8 cellular contexts compared by ENCODE assay signal in genomic region chr10:100872034-100872791, GRCh38. TPM values are rescaled to one million over a fixed set of nuclear protein-coding genes. Genes with fewer than 3 reads are reported as not detected.
DNase-seq lines count a peak whose midpoint lies in the region; ATAC-seq lines count a peak whose summit lies in the region.

No MANE protein-coding gene starts in this region.

- H2AFZ ChIP-seq in neuronal stem cell (ENCODE audit: low read length) = no peak overlapping the region

- no peak for ATAC-seq in HG02642 (IDR thresholded peaks at IDR 0.05; ENCODE audit: poor library complexity, unreplicated experiment)

- H3K23ac ChIP-seq in neuronal stem cell (ENCODE audit: low read depth, low read length, poor library complexity) = no peak overlapping the region

- H3K27ac ChIP-seq in neuronal stem cell (replicated peaks; ENCODE audit: low read length) = no peak overlapping the region

- no peak overlapping the region for H2BK12ac ChIP-seq in neuronal stem cell (ENCODE audit: low read length)

- no peaks in the 10 kb centered on the region for H3K79me1 ChIP-seq in neuronal stem cell (ENCODE audit: low read depth, low read length)

- no peaks in the 10 kb centered on the region for H3K9me3 ChIP-seq in neuronal stem cell (replicated peaks in 1 of 2; ENCODE audit: control insufficient read depth in 2 of 2, insufficient read depth in 1 of 2, low read depth in 1 of 2, low read length in 2 of 2)

- H3K36me3 ChIP-seq in neuronal stem cell (replicated peaks in 1 of 2; ENCODE audit: control insufficient read depth in 2 of 2, insufficient read depth in 2 of 2, low read length in 2 of 2) = no peaks in the 10 kb centered on the region

- no peak overlapping the region for H4K91ac ChIP-seq in neuronal stem cell (ENCODE audit: low read depth, low read length, poor library complexity)

- peak overlapping the region; percentile 96 for H2AK5ac ChIP-seq in neuronal stem cell (ENCODE audit: low read depth, low read length)

- DNase-seq in SIG-M5 treated with dmso at 0.1 percent for 504 hours (lab: John Stamatoyannopoulos, UW; ENCODE audit: unreplicated experiment) (peak; percentile 27), SIG-M5 (lab: John Stamatoyannopoulos, UW) (no peak), NAMALWA (ENCODE audit: low spot score) (peak; percentile 71), neuronal stem cell (ENCODE audit: low spot score) (no peak), NCI-H226 (no peak)
- peak; percentile 73 for DNase-seq in activated CD4-positive, CD25-positive, alpha-beta regulatory T cell treated with anti-CD3 and anti-CD28 coated beads, Interleukin-2, amount 50 U/mL, for 72 hours
- peak; percentile 9 for DNase-seq in effector CD8-positive, alpha-beta T cell (lab: John Stamatoyannopoulos, UW)

- peak overlapping the region; percentile 90 for H3K18ac ChIP-seq in neuronal stem cell (ENCODE audit: low read length)

- peak overlapping the region; percentile 89 for H2BK5ac ChIP-seq in neuronal stem cell (ENCODE audit: low read length)

- H3K4me3 ChIP-seq in neuronal stem cell (ENCODE audit: low read length in 2 of 2) = no peak overlapping the region

- H3K9ac ChIP-seq in neuronal stem cell (ENCODE audit: low read depth, low read length, poor library complexity) = no peak overlapping the region

- no peak overlapping the region for H4K8ac ChIP-seq in neuronal stem cell (ENCODE audit: low read depth, low read length)

- whole genome bisulfite sequencing in neuronal stem cell (ENCODE audit: extremely low coverage in 2 of 2, insufficient read length in 2 of 2, insufficient replicate concordance in 1 of 2), 2 donors = no CpG with 5 or more reads among the region's 11 CpGs

- H3K4me1 ChIP-seq in neuronal stem cell (ENCODE audit: control insufficient read depth in 2 of 2, insufficient read depth in 1 of 2, low read depth in 1 of 2, low read length in 2 of 2) = peaks cover 9 to 47% of the 10 kb centered on the region in 2 donors

- H3K4me2 ChIP-seq in neuronal stem cell (ENCODE audit: insufficient read depth, low read length, poor library complexity, severe bottlenecking) = no peak overlapping the region

- peak overlapping the region; percentile 27 for H3K14ac ChIP-seq in neuronal stem cell (ENCODE audit: low read length)

- H3K4ac ChIP-seq in neuronal stem cell (ENCODE audit: low read length) = no peak overlapping the region

- peaks cover 0 to 76% (median 0%) of the 10 kb centered on the region in 3 experiments for H3K27me3 ChIP-seq in neuronal stem cell (ENCODE audit: control insufficient read depth in 3 of 3, insufficient read depth in 3 of 3, low read depth in 1 of 3, low read length in 3 of 3)

- H2BK15ac ChIP-seq in neuronal stem cell (ENCODE audit: low read length) = peak overlapping the region; percentile 61

- H2BK120ac ChIP-seq in neuronal stem cell (ENCODE audit: low read depth, low read length) = no peak overlapping the region

RNA-seq across cellular contexts. Expression of gene SLF2, which starts 40.5 kb away (rescaled TPM):
- polyA plus RNA-seq in neuronal stem cell (2013, experiment 1 of 2) = 9.2 TPM
- 8.8 TPM for polyA plus RNA-seq in neuronal stem cell (2013, experiment 2 of 2)

Comparison
In these comparisons a context has a peak if more than half of its experiments do, and no peak if none do; other contexts are left out.
1. DNase-seq: peak in SIG-M5 treated with dmso at 0.1 percent for 504 hours (single experiment), NAMALWA (single experiment), activated CD4-positive, CD25-positive, alpha-beta regulatory T cell treated with anti-CD3 and anti-CD28 coated beads, Interleukin-2, amount 50 U/mL, for 72 hours (single experiment) and effector CD8-positive, alpha-beta T cell (single experiment); none in SIG-M5 (single experiment), neuronal stem cell (single experiment) and NCI-H226 (single experiment).